1 cellular context compared by ENCODE assay signal in genomic region chr20:38125157-38126056, GRCh38.
TF ChIP-seq lines count a peak whose summit lies in the region.

No MANE protein-coding gene starts in this region.

TF ChIP-seq in HepG2, 621 proteins besides CTCF, POLR2A, EP300 and RAD21 (continued from another document and continues in another):
- TF ChIP-seq GZF1 (CRISPR knock-in tag; IDR thresholded peaks at IDR 0.05) (no peak), ZNF335 (CRISPR knock-in tag; IDR thresholded peaks at IDR 0.05) (peak; percentile 33; the same call in 1 of the 2 replicates), STAT6 (CRISPR knock-in tag; IDR thresholded peaks at IDR 0.05; ENCODE audit: borderline replicate concordance) (no peak), ZNF276 (CRISPR knock-in tag; IDR thresholded peaks at IDR 0.05; ENCODE audit: low read depth) (no peak), CREM (IDR thresholded peaks at IDR 0.05) (peak; percentile 35; the same call in 1 of the 2 replicates), CREM (CRISPR knock-in tag; IDR thresholded peaks at IDR 0.05) (no peak), ZBTB21 (CRISPR knock-in tag; IDR thresholded peaks at IDR 0.05) (0 out of 2 replicates have a peak, but pooled peaks have one; percentile 14), ZNF329 (CRISPR knock-in tag; IDR thresholded peaks at IDR 0.05; ENCODE audit: low read depth) (no peak), ZNF343 (CRISPR knock-in tag; IDR thresholded peaks at IDR 0.05) (peak; percentile 81; the same call in 1 of the 2 replicates), ZNF75D (CRISPR knock-in tag; IDR thresholded peaks at IDR 0.05; ENCODE audit: borderline replicate concordance) (no peak), ZNF619 (CRISPR knock-in tag; IDR thresholded peaks at IDR 0.05) (no peak), ATF5 (CRISPR knock-in tag; IDR thresholded peaks at IDR 0.05; ENCODE audit: low read depth) (0 out of 2 replicates have a peak, but pooled peaks have one; percentile 51), ZC3H4 (CRISPR knock-in tag; IDR thresholded peaks at IDR 0.05; ENCODE audit: borderline replicate concordance) (0 out of 2 replicates have a peak, but pooled peaks have one; percentile 18), ATM (IDR thresholded peaks at IDR 0.05; ENCODE audit: borderline replicate concordance) (no peak), JUND (CRISPR knock-in tag; IDR thresholded peaks at IDR 0.05) (peak; percentile 39; the same call in 1 of the 2 replicates), CEBPG (CRISPR knock-in tag; IDR thresholded peaks at IDR 0.05) (no peak; the same call in 1 of the 2 replicates), MAFF (IDR thresholded peaks at IDR 0.05; ENCODE audit: low read depth, low read length) (no peak), TSC22D2 (CRISPR knock-in tag; IDR thresholded peaks at IDR 0.05; ENCODE audit: borderline replicate concordance) (0 out of 2 replicates have a peak, but pooled peaks have one; percentile 10), DBP (CRISPR knock-in tag; IDR thresholded peaks at IDR 0.05; ENCODE audit: not compliant biosample characterization) (no peak), ARNT (IDR thresholded peaks at IDR 0.05) (no peak), GATA4 (IDR thresholded peaks at IDR 0.05; ENCODE audit: borderline replicate concordance, low read depth) (0 out of 2 replicates have a peak, but pooled peaks have one; percentile 34), ZNF282 (IDR thresholded peaks at IDR 0.05; ENCODE audit: partially characterized antibody) (no peak), ZNF740 (CRISPR knock-in tag; IDR thresholded peaks at IDR 0.05) (no peak), MXI1 (IDR thresholded peaks at IDR 0.05; ENCODE audit: borderline replicate concordance, low read depth, low read length) (no peak; the same call in 2 of the 3 replicates), BCLAF1 (IDR thresholded peaks at IDR 0.05) (no peak), CCAR2 (optimal IDR thresholded peaks at IDR 0.05; ENCODE audit: low read depth, low read length) (no peak), FOXO1 (CRISPR knock-in tag; IDR thresholded peaks at IDR 0.05) (peak; percentile 87), PHB2 (IDR thresholded peaks at IDR 0.05; ENCODE audit: partially characterized antibody) (no peak), ATF6 (CRISPR knock-in tag; conservative IDR thresholded peaks at IDR 0.05) (no peak), ZNF713 (CRISPR knock-in tag; IDR thresholded peaks at IDR 0.05) (no peak), SMAD9 (CRISPR knock-in tag; IDR thresholded peaks at IDR 0.05) (no peak), HMG20B (CRISPR knock-in tag; conservative IDR thresholded peaks at IDR 0.05) (no peak), SNAPC2 (CRISPR knock-in tag; IDR thresholded peaks at IDR 0.05) (peak; percentile 96; the same call in 1 of the 2 replicates), E2F5 (CRISPR knock-in tag; conservative IDR thresholded peaks at IDR 0.05) (no peak), ZNF800 (CRISPR knock-in tag; IDR thresholded peaks at IDR 0.05) (no peak), ZBTB33 (CRISPR knock-in tag; IDR thresholded peaks at IDR 0.05) (no peak), ZNF556 (CRISPR knock-in tag; IDR thresholded peaks at IDR 0.05; ENCODE audit: borderline replicate concordance) (no peak), NPAS2 (CRISPR knock-in tag; IDR thresholded peaks at IDR 0.05; ENCODE audit: borderline replicate concordance) (no peak), ZNF704 (CRISPR knock-in tag; IDR thresholded peaks at IDR 0.05; ENCODE audit: borderline replicate concordance) (no peak), SAP130 (CRISPR knock-in tag; IDR thresholded peaks at IDR 0.05; ENCODE audit: low read depth) (peak; percentile 72), KMT2B (CRISPR knock-in tag; IDR thresholded peaks at IDR 0.05) (no peak), MBD4 (IDR thresholded peaks at IDR 0.05; ENCODE audit: borderline replicate concordance, low read length) (no peak), JDP2 (CRISPR knock-in tag; IDR thresholded peaks at IDR 0.05; ENCODE audit: borderline replicate concordance) (no peak), EED (CRISPR knock-in tag; IDR thresholded peaks at IDR 0.05) (0 out of 2 replicates have a peak, but pooled peaks have one; percentile 52), ZNF572 (CRISPR knock-in tag; IDR thresholded peaks at IDR 0.05) (peak; percentile 88)
